1 cellular context compared by ENCODE assay signal in genomic region chr16:84538441-84538840, GRCh38.
TF ChIP-seq lines count a peak whose summit lies in the region.

No MANE protein-coding gene starts in this region.

TF ChIP-seq in H1, 55 proteins besides CTCF, POLR2A, EP300 and RAD21 (continued from another document):
- TF ChIP-seq CHD7 (IDR thresholded peaks at IDR 0.05; ENCODE audit: insufficient replicate concordance, low read length) = no peak
- TF ChIP-seq SAP30 (IDR thresholded peaks at IDR 0.05; ENCODE audit: insufficient read depth, insufficient replicate concordance, low read length) = no peak
- TF ChIP-seq EZH2 (IDR thresholded peaks at IDR 0.05; ENCODE audit: low read depth, low read length, severe bottlenecking) = no peak
- TF ChIP-seq YY1 (IDR thresholded peaks at IDR 0.05; ENCODE audit: low read depth, low read length) = no peak
- no peak for TF ChIP-seq USF2 (IDR thresholded peaks at IDR 0.05; ENCODE audit: low read length)
- no peak for TF ChIP-seq CHD1 (IDR thresholded peaks at IDR 0.05; ENCODE audit: low read depth, low read length)
- no peak for TF ChIP-seq CEBPB (IDR thresholded peaks at IDR 0.05; ENCODE audit: low read depth, low read length)
- no peak for TF ChIP-seq TEAD4 (IDR thresholded peaks at IDR 0.05; ENCODE audit: low read depth, low read length)
- TF ChIP-seq BCL11A (IDR thresholded peaks at IDR 0.05; ENCODE audit: low read depth in 2 of 2, low read length in 2 of 2) = no peak
- TF ChIP-seq SIX5 (IDR thresholded peaks at IDR 0.05; ENCODE audit: low read depth, low read length) = no peak
